In genomic region chr6:147203311-147204059, GRCh38 we compare ENCODE assay signal across 1 cellular context.
TF ChIP-seq lines count a peak whose summit lies in the region.

No MANE protein-coding gene starts in this region.

TF ChIP-seq in HepG2, 621 proteins besides CTCF, POLR2A, EP300 and RAD21 (continued from another document and continues in another):
- TF ChIP-seq PRDM10 (CRISPR knock-in tag; IDR thresholded peaks at IDR 0.05; ENCODE audit: low read depth) = no peak
- TF ChIP-seq SAP130 (CRISPR knock-in tag; IDR thresholded peaks at IDR 0.05; ENCODE audit: low read depth) = peak; percentile 24; the same call in 1 of the 2 replicates
- no peak for TF ChIP-seq LCORL (IDR thresholded peaks at IDR 0.05)
- peak; percentile 50; the same call in 1 of the 2 replicates for TF ChIP-seq LCORL (CRISPR knock-in tag; IDR thresholded peaks at IDR 0.05)
- no peak for TF ChIP-seq SOX13 (IDR thresholded peaks at IDR 0.05)
- 0 out of 4 replicates have a peak, but pooled peaks of 1 of the 2 experiments have one; percentile 4 for TF ChIP-seq SOX13 (CRISPR knock-in tag; conservative IDR thresholded peaks at IDR 0.05 in 1 of 2, IDR thresholded peaks at IDR 0.05 in 1 of 2)
- no peak for TF ChIP-seq MEIS1 (CRISPR knock-in tag; IDR thresholded peaks at IDR 0.05; ENCODE audit: borderline replicate concordance)
- TF ChIP-seq ZNF232 (CRISPR knock-in tag; IDR thresholded peaks at IDR 0.05; ENCODE audit: borderline replicate concordance) = peak; percentile 42; the same call in 1 of the 2 replicates
- TF ChIP-seq ZFP36L1 (CRISPR knock-in tag; IDR thresholded peaks at IDR 0.05) = peak; percentile 11; the same call in 1 of the 2 replicates
- TF ChIP-seq ZNF263 (CRISPR knock-in tag; IDR thresholded peaks at IDR 0.05) = peak; percentile 24; the same call in 1 of the 2 replicates
- no peak for TF ChIP-seq ZBTB20 (CRISPR knock-in tag; IDR thresholded peaks at IDR 0.05; ENCODE audit: borderline replicate concordance, low read depth)
- 0 out of 2 replicates have a peak, but pooled peaks have one; percentile 37 for TF ChIP-seq BRCA1 (CRISPR knock-in tag; IDR thresholded peaks at IDR 0.05)
- no peak for TF ChIP-seq MNT (IDR thresholded peaks at IDR 0.05)
- TF ChIP-seq ZNF776 (CRISPR knock-in tag; IDR thresholded peaks at IDR 0.05) = peak; percentile 40; the same call in 1 of the 2 replicates
- peak; percentile 73; the same call in 1 of the 2 replicates for TF ChIP-seq KLF12 (CRISPR knock-in tag; IDR thresholded peaks at IDR 0.05; ENCODE audit: borderline replicate concordance)
- no peak for TF ChIP-seq DNMT3B (CRISPR knock-in tag; conservative IDR thresholded peaks at IDR 0.05)
- TF ChIP-seq HINFP (CRISPR knock-in tag; IDR thresholded peaks at IDR 0.05; ENCODE audit: low read depth) = 0 out of 2 replicates have a peak, but pooled peaks have one; percentile 26
- TF ChIP-seq ZNF235 (CRISPR knock-in tag; IDR thresholded peaks at IDR 0.05; ENCODE audit: borderline replicate concordance) = peak; percentile 46; the same call in 1 of the 2 replicates
- peak; percentile 15; the same call in 1 of the 2 replicates for TF ChIP-seq SNAPC4 (CRISPR knock-in tag; IDR thresholded peaks at IDR 0.05)
- peak; percentile 76 for TF ChIP-seq TOPORS (CRISPR knock-in tag; IDR thresholded peaks at IDR 0.05)
- peak; percentile 88 for TF ChIP-seq IRX3 (CRISPR knock-in tag; IDR thresholded peaks at IDR 0.05; ENCODE audit: borderline replicate concordance, low read depth)
- TF ChIP-seq ZNF790 (CRISPR knock-in tag; IDR thresholded peaks at IDR 0.05; ENCODE audit: borderline replicate concordance) = peak; percentile 67; the same call in 1 of the 2 replicates
- peak; percentile 12; the same call in 1 of the 2 replicates for TF ChIP-seq ZNF281 (CRISPR knock-in tag; IDR thresholded peaks at IDR 0.05; ENCODE audit: borderline replicate concordance)
- no peak for TF ChIP-seq TRIM24 (CRISPR knock-in tag; IDR thresholded peaks at IDR 0.05)
- TF ChIP-seq PATZ1 (CRISPR knock-in tag; IDR thresholded peaks at IDR 0.05) = peak; percentile 95
- 0 out of 2 replicates have a peak, but pooled peaks have one; percentile 25 for TF ChIP-seq ESRRA (CRISPR knock-in tag; IDR thresholded peaks at IDR 0.05; ENCODE audit: low read depth)
- TF ChIP-seq SATB2 (CRISPR knock-in tag; IDR thresholded peaks at IDR 0.05) = no peak; the same call in 1 of the 2 replicates
- TF ChIP-seq KDM4B (CRISPR knock-in tag; IDR thresholded peaks at IDR 0.05) = no peak
- no peak for TF ChIP-seq MYPOP (CRISPR knock-in tag; IDR thresholded peaks at IDR 0.05)
- no peak for TF ChIP-seq TRIM22 (IDR thresholded peaks at IDR 0.05)
- 0 out of 2 replicates have a peak, but pooled peaks have one; percentile 39 for TF ChIP-seq SPEN (CRISPR knock-in tag; IDR thresholded peaks at IDR 0.05; ENCODE audit: low read depth)
- peak; percentile 29 for TF ChIP-seq XRCC5 (optimal IDR thresholded peaks at IDR 0.05; ENCODE audit: low read length)
- peak; percentile 58 for TF ChIP-seq YY1 (IDR thresholded peaks at IDR 0.05; ENCODE audit: insufficient read depth, insufficient replicate concordance, low read depth, low read length)
- TF ChIP-seq CENPT (CRISPR knock-in tag; IDR thresholded peaks at IDR 0.05; ENCODE audit: low read depth) = peak; percentile 61; the same call in 1 of the 2 replicates
- TF ChIP-seq ZNF234 (CRISPR knock-in tag; conservative IDR thresholded peaks at IDR 0.05) = no peak
- TF ChIP-seq SP4 (CRISPR knock-in tag; IDR thresholded peaks at IDR 0.05) = peak; percentile 49; the same call in 1 of the 2 replicates
- TF ChIP-seq MXI1 (IDR thresholded peaks at IDR 0.05; ENCODE audit: borderline replicate concordance, low read depth, low read length) = peak; percentile 31; the same call in 1 of the 3 replicates
- TF ChIP-seq ZNF331 (CRISPR knock-in tag; IDR thresholded peaks at IDR 0.05) = peak; percentile 58
